1 cellular context compared by ENCODE assay signal in the genomic region with DNA sequence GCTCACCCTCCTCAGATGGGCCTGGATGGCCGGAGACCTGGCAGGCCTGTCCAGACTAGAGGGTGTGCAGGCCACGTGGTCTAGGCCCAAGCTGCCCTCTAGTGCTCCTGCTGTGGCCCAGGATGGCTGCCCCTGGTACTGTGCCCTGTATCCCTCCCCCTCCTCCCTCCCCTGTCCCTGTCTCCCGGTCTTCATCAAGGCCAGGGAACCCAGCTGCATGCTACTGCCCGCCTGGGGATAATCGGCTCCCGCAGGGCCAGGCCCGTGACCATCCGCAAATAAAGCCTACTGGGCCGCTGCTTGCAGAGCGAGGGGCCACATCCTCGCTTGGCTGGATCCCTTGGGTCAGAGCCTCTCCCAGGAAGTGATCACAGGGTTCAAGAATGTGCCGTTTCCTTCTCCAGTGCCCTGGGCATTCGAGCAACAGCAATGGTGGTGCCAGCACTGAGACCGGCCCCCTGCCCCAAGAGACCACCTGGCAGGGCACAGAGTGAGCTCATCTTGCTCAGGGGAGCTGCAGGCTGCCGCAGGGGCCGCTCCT.
TF ChIP-seq lines count a peak whose summit lies in the region.

No MANE protein-coding gene starts in this region.

TF ChIP-seq in HepG2, 621 proteins besides CTCF, POLR2A, EP300 and RAD21:
- TF ChIP-seq ZNF318 (CRISPR knock-in tag; IDR thresholded peaks at IDR 0.05) = no peak
- TF ChIP-seq BRF2 (CRISPR knock-in tag; IDR thresholded peaks at IDR 0.05) = no peak
- TF ChIP-seq ARHGAP35 (CRISPR knock-in tag; IDR thresholded peaks at IDR 0.05; ENCODE audit: borderline replicate concordance) = no peak
- TF ChIP-seq, protein P1, sequence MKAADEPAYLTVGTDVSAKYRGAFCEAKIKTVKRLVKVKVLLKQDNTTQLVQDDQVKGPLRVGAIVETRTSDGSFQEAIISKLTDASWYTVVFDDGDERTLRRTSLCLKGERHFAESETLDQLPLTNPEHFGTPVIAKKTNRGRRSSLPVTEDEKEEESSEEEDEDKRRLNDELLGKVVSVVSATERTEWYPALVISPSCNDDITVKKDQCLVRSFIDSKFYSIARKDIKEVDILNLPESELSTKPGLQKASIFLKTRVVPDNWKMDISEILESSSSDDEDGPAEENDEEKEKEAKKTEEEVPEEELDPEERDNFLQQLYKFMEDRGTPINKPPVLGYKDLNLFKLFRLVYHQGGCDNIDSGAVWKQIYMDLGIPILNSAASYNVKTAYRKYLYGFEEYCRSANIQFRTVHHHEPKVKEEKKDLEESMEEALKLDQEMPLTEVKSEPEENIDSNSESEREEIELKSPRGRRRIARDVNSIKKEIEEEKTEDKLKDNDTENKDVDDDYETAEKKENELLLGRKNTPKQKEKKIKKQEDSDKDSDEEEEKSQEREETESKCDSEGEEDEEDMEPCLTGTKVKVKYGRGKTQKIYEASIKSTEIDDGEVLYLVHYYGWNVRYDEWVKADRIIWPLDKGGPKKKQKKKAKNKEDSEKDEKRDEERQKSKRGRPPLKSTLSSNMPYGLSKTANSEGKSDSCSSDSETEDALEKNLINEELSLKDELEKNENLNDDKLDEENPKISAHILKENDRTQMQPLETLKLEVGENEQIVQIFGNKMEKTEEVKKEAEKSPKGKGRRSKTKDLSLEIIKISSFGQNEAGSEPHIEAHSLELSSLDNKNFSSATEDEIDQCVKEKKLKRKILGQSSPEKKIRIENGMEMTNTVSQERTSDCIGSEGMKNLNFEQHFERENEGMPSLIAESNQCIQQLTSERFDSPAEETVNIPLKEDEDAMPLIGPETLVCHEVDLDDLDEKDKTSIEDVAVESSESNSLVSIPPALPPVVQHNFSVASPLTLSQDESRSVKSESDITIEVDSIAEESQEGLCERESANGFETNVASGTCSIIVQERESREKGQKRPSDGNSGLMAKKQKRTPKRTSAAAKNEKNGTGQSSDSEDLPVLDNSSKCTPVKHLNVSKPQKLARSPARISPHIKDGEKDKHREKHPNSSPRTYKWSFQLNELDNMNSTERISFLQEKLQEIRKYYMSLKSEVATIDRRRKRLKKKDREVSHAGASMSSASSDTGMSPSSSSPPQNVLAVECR (CRISPR knock-in tag; IDR thresholded peaks at IDR 0.05; ENCODE audit: borderline replicate concordance) = no peak
- TF ChIP-seq ZNF557 (CRISPR knock-in tag; IDR thresholded peaks at IDR 0.05) = no peak
- no peak for TF ChIP-seq SALL2 (CRISPR knock-in tag; IDR thresholded peaks at IDR 0.05)
- TF ChIP-seq NFKBIZ (CRISPR knock-in tag; IDR thresholded peaks at IDR 0.05) = no peak
- TF ChIP-seq, protein P2, sequence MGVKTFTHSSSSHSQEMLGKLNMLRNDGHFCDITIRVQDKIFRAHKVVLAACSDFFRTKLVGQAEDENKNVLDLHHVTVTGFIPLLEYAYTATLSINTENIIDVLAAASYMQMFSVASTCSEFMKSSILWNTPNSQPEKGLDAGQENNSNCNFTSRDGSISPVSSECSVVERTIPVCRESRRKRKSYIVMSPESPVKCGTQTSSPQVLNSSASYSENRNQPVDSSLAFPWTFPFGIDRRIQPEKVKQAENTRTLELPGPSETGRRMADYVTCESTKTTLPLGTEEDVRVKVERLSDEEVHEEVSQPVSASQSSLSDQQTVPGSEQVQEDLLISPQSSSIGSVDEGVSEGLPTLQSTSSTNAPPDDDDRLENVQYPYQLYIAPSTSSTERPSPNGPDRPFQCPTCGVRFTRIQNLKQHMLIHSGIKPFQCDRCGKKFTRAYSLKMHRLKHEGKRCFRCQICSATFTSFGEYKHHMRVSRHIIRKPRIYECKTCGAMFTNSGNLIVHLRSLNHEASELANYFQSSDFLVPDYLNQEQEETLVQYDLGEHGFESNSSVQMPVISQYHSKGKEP (CRISPR knock-in tag; IDR thresholded peaks at IDR 0.05) = no peak
- TF ChIP-seq, protein P3, sequence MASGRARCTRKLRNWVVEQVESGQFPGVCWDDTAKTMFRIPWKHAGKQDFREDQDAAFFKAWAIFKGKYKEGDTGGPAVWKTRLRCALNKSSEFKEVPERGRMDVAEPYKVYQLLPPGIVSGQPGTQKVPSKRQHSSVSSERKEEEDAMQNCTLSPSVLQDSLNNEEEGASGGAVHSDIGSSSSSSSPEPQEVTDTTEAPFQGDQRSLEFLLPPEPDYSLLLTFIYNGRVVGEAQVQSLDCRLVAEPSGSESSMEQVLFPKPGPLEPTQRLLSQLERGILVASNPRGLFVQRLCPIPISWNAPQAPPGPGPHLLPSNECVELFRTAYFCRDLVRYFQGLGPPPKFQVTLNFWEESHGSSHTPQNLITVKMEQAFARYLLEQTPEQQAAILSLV (CRISPR knock-in tag; IDR thresholded peaks at IDR 0.05; ENCODE audit: borderline replicate concordance) = no peak
- TF ChIP-seq ZNF570 (CRISPR knock-in tag; IDR thresholded peaks at IDR 0.05; ENCODE audit: borderline replicate concordance) = no peak
- TF ChIP-seq ZBTB7A (CRISPR knock-in tag; IDR thresholded peaks at IDR 0.05) = no peak
- TF ChIP-seq, protein P4, sequence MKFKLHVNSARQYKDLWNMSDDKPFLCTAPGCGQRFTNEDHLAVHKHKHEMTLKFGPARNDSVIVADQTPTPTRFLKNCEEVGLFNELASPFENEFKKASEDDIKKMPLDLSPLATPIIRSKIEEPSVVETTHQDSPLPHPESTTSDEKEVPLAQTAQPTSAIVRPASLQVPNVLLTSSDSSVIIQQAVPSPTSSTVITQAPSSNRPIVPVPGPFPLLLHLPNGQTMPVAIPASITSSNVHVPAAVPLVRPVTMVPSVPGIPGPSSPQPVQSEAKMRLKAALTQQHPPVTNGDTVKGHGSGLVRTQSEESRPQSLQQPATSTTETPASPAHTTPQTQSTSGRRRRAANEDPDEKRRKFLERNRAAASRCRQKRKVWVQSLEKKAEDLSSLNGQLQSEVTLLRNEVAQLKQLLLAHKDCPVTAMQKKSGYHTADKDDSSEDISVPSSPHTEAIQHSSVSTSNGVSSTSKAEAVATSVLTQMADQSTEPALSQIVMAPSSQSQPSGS (CRISPR knock-in tag; IDR thresholded peaks at IDR 0.05) = no peak
- no peak for TF ChIP-seq SIX4 (CRISPR knock-in tag; IDR thresholded peaks at IDR 0.05)
